ENCODE assay signal across 8 cellular contexts in genomic region chr18:42114310-42114943, GRCh38.
DNase-seq lines count a peak whose midpoint lies in the region; ATAC-seq, FAIRE-seq and TF ChIP-seq lines count a peak whose summit lies in the region.

No MANE protein-coding gene starts in this region.

- no peaks in the 10 kb centered on the region for H3K27me3 ChIP-seq in GM06990 (replicated peaks; ENCODE audit: control insufficient read depth, insufficient read depth, low read length)
- no peaks in the 10 kb centered on the region for H3K27me3 ChIP-seq in H7 (ENCODE audit: control insufficient read depth, insufficient read depth, low read length)
- H3K27me3 ChIP-seq in Panc1 (ENCODE audit: control insufficient read depth, insufficient read depth, low read length) = no peaks in the 10 kb centered on the region

- no TSS peak for BruUV-seq in Panc1 (replicated peaks; lab: Mats Ljungman, UMichigan)

- H3K4me1 ChIP-seq in Panc1 (ENCODE audit: control insufficient read depth, insufficient read depth, low read length) = no peaks in the 10 kb centered on the region; the same call in 1 of the 2 replicates

- peaks cover 11% of the 10 kb centered on the region for H3K4me1 Mint-ChIP-seq in activated T-helper 2 cell treated with anti-CD3 and anti-CD28 coated beads, Interferon-gamma antibody, Interleukin-2, Interleukin-4, amounts not matched to agents 10 μg/mL and 5 μg/mL and 100 μg/mL, durations not matched to agents 14 hours and 24 hours and 36 hours (ENCODE audit: low read depth)

- FAIRE-seq in urothelium cell line (lab: Jason Lieb, UNC) = no peak

- DNase-seq in GM06990 (ENCODE audit: extremely low read depth, insufficient read length) = peak; percentile 29
- DNase-seq in H7 = peak; percentile 24
- peak; percentile 28 for DNase-seq in Panc1 (ENCODE audit: low read depth, low spot score)
- peak; percentile 34 for DNase-seq in activated T-helper 2 cell treated with anti-CD3 and anti-CD28 coated beads, Interferon-gamma antibody, Interleukin-2, Interleukin-4, amounts not matched to agents 10 μg/mL and 5 μg/mL and 100 μg/mL, durations not matched to agents 14 hours and 24 hours and 36 hours (ENCODE audit: low spot score)
- DNase-seq in foreskin fibroblast = peak; percentile 49 to 88
- DNase-seq in nucleus accumbens (lab: John Stamatoyannopoulos, UW) = peak in 52 of 56 donors; percentile 0 to 84 (median 38)
- DNase-seq in urothelium cell line (ENCODE audit: low spot score) = peak; percentile 29

- H3K36me3 Mint-ChIP-seq in activated T-helper 2 cell treated with anti-CD3 and anti-CD28 coated beads, Interferon-gamma antibody, Interleukin-2, Interleukin-4, amounts not matched to agents 10 μg/mL and 5 μg/mL and 100 μg/mL, durations not matched to agents 14 hours and 24 hours and 36 hours (ENCODE audit: low read depth) = no peaks in the 10 kb centered on the region

- H3K36me3 ChIP-seq in GM06990 (ENCODE audit: control insufficient read depth, insufficient read depth, low read length) (no peaks in the 10 kb centered on the region), H7 (replicated peaks; ENCODE audit: control insufficient read depth, insufficient read depth, low read length) (no peaks in the 10 kb centered on the region), Panc1 (ENCODE audit: control insufficient read depth, insufficient read depth, low read length) (no peaks in the 10 kb centered on the region)

- peak; percentile 78 for ATAC-seq in Panc1

- POLR2A ChIA-PET in Panc1 (lab: Charles Lee) = no interaction called here

- no peak overlapping the region for H3K4me3 ChIP-seq in GM06990 (replicated peaks; ENCODE audit: low read depth, low read length)
- H3K4me3 ChIP-seq in H7 (ENCODE audit: insufficient read depth, low read depth, low read length) = no peak overlapping the region
- H3K4me3 ChIP-seq in Panc1 (ENCODE audit: low read depth in 2 of 2, low read length in 2 of 2) = no peak overlapping the region
- H3K4me3 ChIP-seq in foreskin fibroblast (ENCODE audit: low read depth in 1 of 2, low read length in 2 of 2) = no peak overlapping the region

- in situ Hi-C loops in Panc1 (cut with HindIII; ENCODE audit: low pct_unique_long_range_greater_than_20kb, low sequenced_read_pairs) = no loop called here

- H3K27ac ChIP-seq in Panc1 (ENCODE audit: low read length) = no peak overlapping the region; the same call in 1 of the 2 replicates

- no peak overlapping the region for H3K4me3 Mint-ChIP-seq in activated T-helper 2 cell treated with anti-CD3 and anti-CD28 coated beads, Interferon-gamma antibody, Interleukin-2, Interleukin-4, amounts not matched to agents 10 μg/mL and 5 μg/mL and 100 μg/mL, durations not matched to agents 14 hours and 24 hours and 36 hours (ENCODE audit: low read depth)

- intact Hi-C loops in Panc1 (cut with micrococcal nuclease; ENCODE audit: unreplicated experiment) = loop anchor here (5.0 to 10.0 kb wide), 2 partner anchors 158 to 1160 kb away; partner anchors contain the start of gene SYT4
- intact Hi-C loops in activated T-helper 2 cell treated with anti-CD3 and anti-CD28 coated beads, Interferon-gamma antibody, Interleukin-2, Interleukin-4, amounts not matched to agents 10 μg/mL and 5 μg/mL and 100 μg/mL, durations not matched to agents 14 hours and 24 hours and 36 hours (cut with micrococcal nuclease) = loop anchor here (2.0 to 10.0 kb wide), 2 partner anchors 62 to 160 kb away; no protein-coding TSS in a partner anchor

- TF ChIP-seq CTCF in GM06990 (IDR thresholded peaks at IDR 0.05; ENCODE audit: insufficient read depth, low read length, poor library complexity, severe bottlenecking) = peak; percentile 79
- peak; percentile 78 for TF ChIP-seq CTCF in LNCAP (IDR thresholded peaks at IDR 0.05)
- peak; percentile 76 for TF ChIP-seq CTCF in Panc1 (IDR thresholded peaks at IDR 0.05)
- peak; percentile 71 for TF ChIP-seq CTCF in foreskin fibroblast (IDR thresholded peaks at IDR 0.05; ENCODE audit: low read depth, low read length)

- CTCF ChIA-PET in Panc1 (lab: Charles Lee) = interaction anchor here (0.6 to 0.8 kb wide), 4 partner anchors 64 to 1280 kb away, joined by 3 to 4 read pairs (median 3); no protein-coding TSS in a partner anchor

- no peaks in the 10 kb centered on the region for H3K9me3 ChIP-seq in Panc1 (ENCODE audit: control insufficient read depth, insufficient read depth, low read depth, low read length)

- no peak overlapping the region for H3K27ac Mint-ChIP-seq in activated T-helper 2 cell treated with anti-CD3 and anti-CD28 coated beads, Interferon-gamma antibody, Interleukin-2, Interleukin-4, amounts not matched to agents 10 μg/mL and 5 μg/mL and 100 μg/mL, durations not matched to agents 14 hours and 24 hours and 36 hours

- H3K9me3 Mint-ChIP-seq in activated T-helper 2 cell treated with anti-CD3 and anti-CD28 coated beads, Interferon-gamma antibody, Interleukin-2, Interleukin-4, amounts not matched to agents 10 μg/mL and 5 μg/mL and 100 μg/mL, durations not matched to agents 14 hours and 24 hours and 36 hours = no peaks in the 10 kb centered on the region

- H3K27me3 Mint-ChIP-seq in activated T-helper 2 cell treated with anti-CD3 and anti-CD28 coated beads, Interferon-gamma antibody, Interleukin-2, Interleukin-4, amounts not matched to agents 10 μg/mL and 5 μg/mL and 100 μg/mL, durations not matched to agents 14 hours and 24 hours and 36 hours (ENCODE audit: low read depth) = peaks cover 14% of the 10 kb centered on the region
